18 cellular contexts compared by ENCODE assay signal in genomic region chr3:127092776-127093175, GRCh38.
"Had no signal": no experiment of that assay in that cellular context is flagged by ENCODE, and none has a peak within 500 bp of the region (broad histone marks: within the 10 kb centered on the region; RNA-seq: fewer than 3 reads in every experiment).

No MANE protein-coding gene starts in this region.

- H3K27me3 Mint-ChIP-seq: progenitor cell of endocrine pancreas had no signal

- H3K4me3 ChIP-seq: breast epithelium, dorsolateral prefrontal cortex, esophagus muscularis mucosa, left ventricle myocardium inferior, suprapubic skin, upper lobe of left lung had no signal

- H3K9me3 ChIP-seq: breast epithelium, suprapubic skin had no signal

- H3K4me3 Mint-ChIP-seq: activated CD8-positive, alpha-beta T cell treated with anti-CD3 and anti-CD28 coated beads for 36 hours; activated T-cell treated with anti-CD3 and anti-CD28 coated beads, Interleukin-2, amount 50 U/mL, for 72 hours; T-cell had no signal

- H3K9me3 Mint-ChIP-seq: T-cell had no signal

- ATAC-seq: activated CD8-positive, alpha-beta T cell treated with anti-CD3 and anti-CD28 coated beads for 36 hours; activated T-cell treated with anti-CD3 and anti-CD28 coated beads, Interleukin-2, amount 50 U/mL, for 72 hours; sciatic nerve; T-cell had no signal

- H3K4me1 Mint-ChIP-seq: T-cell had no signal

- H3K36me3 Mint-ChIP-seq: T-cell had no signal

- H3K27me3 ChIP-seq: esophagus muscularis mucosa, suprapubic skin, upper lobe of left lung had no signal

- DNase-seq: activated CD4-positive, alpha-beta T cell treated with anti-CD3 and anti-CD28 coated beads for 4 hours; activated CD8-positive, alpha-beta memory T cell treated with anti-CD3 and anti-CD28 coated beads, Interleukin-2, amount 50 U/mL, for 4 hours; activated CD8-positive, alpha-beta T cell treated with anti-CD3 and anti-CD28 coated beads for 36 hours; activated T-cell treated with anti-CD3 and anti-CD28 coated beads, Interleukin-2, amount 50 U/mL, for 72 hours; left ventricle myocardium inferior; mesenchymal stem cell; stimulated activated CD4-positive, alpha-beta T cell treated with anti-CD3 and anti-CD28 coated beads, Interleukin-12 subunit alpha, Interleukin-12 subunit beta, amount 100 ng/mL, for 4 hours; stimulated activated naive CD4-positive, alpha-beta T cell; T-cell; T1000 had no signal

- H3K4me1 ChIP-seq: breast epithelium, esophagus muscularis mucosa, upper lobe of left lung had no signal

- H3K27ac ChIP-seq: breast epithelium, dorsolateral prefrontal cortex, esophagus muscularis mucosa, left ventricle myocardium inferior, suprapubic skin, upper lobe of left lung, VCaP had no signal

- H3K27ac Mint-ChIP-seq: activated CD8-positive, alpha-beta T cell treated with anti-CD3 and anti-CD28 coated beads for 36 hours; activated T-cell treated with anti-CD3 and anti-CD28 coated beads, Interleukin-2, amount 50 U/mL, for 72 hours; progenitor cell of endocrine pancreas; T-cell had no signal

- H3K36me3 ChIP-seq: breast epithelium, esophagus muscularis mucosa, left ventricle myocardium inferior, suprapubic skin, upper lobe of left lung had no signal
